In the genomic region with DNA sequence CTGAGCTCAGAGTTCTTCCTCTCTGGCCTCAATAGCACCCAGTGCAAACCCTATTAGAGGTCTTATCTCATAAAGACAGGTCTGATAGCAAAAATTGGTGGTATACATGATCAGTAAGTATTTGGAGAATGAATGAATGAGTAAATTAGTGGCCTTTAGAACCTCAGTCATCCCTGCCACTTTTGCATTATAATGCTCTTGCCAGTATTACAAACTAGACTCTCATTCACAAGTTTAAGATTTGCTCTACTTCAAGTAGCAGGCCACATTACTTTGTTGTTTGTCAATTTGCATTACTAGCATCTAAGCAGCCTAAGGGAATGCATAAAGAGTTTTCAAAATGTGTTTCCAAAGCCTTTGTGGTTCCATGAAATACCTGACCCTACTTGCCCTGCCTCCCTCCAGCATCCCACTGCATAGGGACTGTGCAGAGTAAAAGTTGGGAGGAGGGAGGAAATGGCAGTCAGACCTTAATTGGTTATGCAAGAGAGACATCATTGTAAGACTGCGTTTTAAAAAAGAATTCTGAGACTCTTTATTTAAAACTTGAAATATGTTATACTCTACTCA, we compare ENCODE assay signal across 38 cellular contexts. TPM values are rescaled to one million over a fixed set of nuclear protein-coding genes. Genes with fewer than 3 reads are reported as not detected.
"Had no signal": no experiment of that assay in that cellular context is flagged by ENCODE, and none has a peak within 500 bp of the region (broad histone marks: within the 10 kb centered on the region; RNA-seq: fewer than 3 reads in every experiment).

No MANE protein-coding gene starts in this region.

- H3K27ac ChIP-seq: ascending aorta, brain microvascular endothelial cell, coronary artery, dorsolateral prefrontal cortex, epithelial cell of prostate, esophagus squamous epithelium, gastroesophageal sphincter, heart right ventricle, WERI-Rb-1 had no signal

- H3K9me3 ChIP-seq: ascending aorta, esophagus squamous epithelium, gastroesophageal sphincter, heart right ventricle had no signal

- H3K36me3 Mint-ChIP-seq: activated CD4-positive, alpha-beta memory T cell treated with anti-CD3 and anti-CD28 coated beads for 36 hours; activated CD8-positive, alpha-beta memory T cell treated with anti-CD3 and anti-CD28 coated beads, Interleukin-2, amount 10 ng/mL, durations not matched to agents 7 days and 5 days; activated naive CD4-positive, alpha-beta T cell treated with anti-CD3 and anti-CD28 coated beads, Interleukin-2, amount 10 ng/mL, durations not matched to agents 7 days and 5 days; activated naive CD4-positive, alpha-beta T cell treated with anti-CD3 and anti-CD28 coated beads, Interleukin-2, amount 50 U/mL, for 72 hours; activated naive CD8-positive, alpha-beta T cell treated with anti-CD3 and anti-CD28 coated beads, Interleukin-2, amount 10 ng/mL, durations not matched to agents 7 days and 5 days; T-cell had no signal

- H3K27ac Mint-ChIP-seq: activated CD4-positive, alpha-beta memory T cell treated with anti-CD3 and anti-CD28 coated beads for 36 hours; activated CD4-positive, alpha-beta T cell treated with anti-CD3 and anti-CD28 coated beads for 36 hours; activated CD4-positive, alpha-beta T cell treated with anti-CD3 and anti-CD28 coated beads, Interleukin-2, amount 10 ng/mL, durations not matched to agents 24 days and 14 days; activated CD8-positive, alpha-beta memory T cell treated with anti-CD3 and anti-CD28 coated beads, Interleukin-2, amount 10 ng/mL, durations not matched to agents 7 days and 5 days; activated CD8-positive, alpha-beta T cell treated with anti-CD3 and anti-CD28 coated beads, Interleukin-2, amount 10 ng/mL, durations not matched to agents 7 days and 5 days; activated naive CD4-positive, alpha-beta T cell treated with anti-CD3 and anti-CD28 coated beads, Interleukin-2, amount 10 ng/mL, durations not matched to agents 7 days and 5 days; activated naive CD4-positive, alpha-beta T cell treated with anti-CD3 and anti-CD28 coated beads, Interleukin-2, amount 50 U/mL, for 72 hours; activated naive CD8-positive, alpha-beta T cell treated with anti-CD3 and anti-CD28 coated beads, Interleukin-2, amount 10 ng/mL, durations not matched to agents 7 days and 5 days; activated T-helper 1 cell treated with anti-CD3 and anti-CD28 coated beads, Interleukin-12 subunit alpha, Interleukin-12 subunit beta, Interleukin-2, Interleukin-4 antibody, amounts not matched to agents 30 ng/mL and 10 ng/mL and 1 ng/mL, durations not matched to agents 14 hours and 24 hours and 36 hours; activated T-helper 2 cell treated with anti-CD3 and anti-CD28 coated beads, Interferon-gamma antibody, Interleukin-2, Interleukin-4, amounts not matched to agents 10 μg/mL and 5 μg/mL and 100 μg/mL, durations not matched to agents 14 hours and 24 hours and 36 hours; dendritic cell treated with granulocyte-macrophage colony-stimulating factor and Interleukin-4, amounts not matched to agents 40 ng/mL and 50 ng/mL, for 4 days; effector memory CD8-positive, alpha-beta T cell; T-cell; T-helper 1 cell treated with Interleukin-12 subunit alpha and Interleukin-12 subunit beta and Interleukin-4 antibody, amounts not matched to agents 30 μg/mL and 1 μg/mL, for 36 hours had no signal

- H3K4me1 ChIP-seq: ascending aorta, esophagus squamous epithelium, gastroesophageal sphincter had no signal

- H3K27me3 Mint-ChIP-seq: activated naive CD4-positive, alpha-beta T cell treated with anti-CD3 and anti-CD28 coated beads, Interleukin-2, amount 10 ng/mL, durations not matched to agents 7 days and 5 days; activated naive CD8-positive, alpha-beta T cell treated with anti-CD3 and anti-CD28 coated beads, Interleukin-2, amount 10 ng/mL, durations not matched to agents 7 days and 5 days; dendritic cell treated with granulocyte-macrophage colony-stimulating factor and Interleukin-4, amounts not matched to agents 40 ng/mL and 50 ng/mL, for 4 days had no signal

- H3K4me3 Mint-ChIP-seq: activated CD4-positive, alpha-beta memory T cell treated with anti-CD3 and anti-CD28 coated beads for 36 hours; activated CD4-positive, alpha-beta T cell treated with anti-CD3 and anti-CD28 coated beads for 36 hours; activated CD4-positive, alpha-beta T cell treated with anti-CD3 and anti-CD28 coated beads, Interleukin-2, amount 10 ng/mL, durations not matched to agents 24 days and 14 days; activated CD8-positive, alpha-beta memory T cell treated with anti-CD3 and anti-CD28 coated beads, Interleukin-2, amount 10 ng/mL, durations not matched to agents 7 days and 5 days; activated CD8-positive, alpha-beta T cell treated with anti-CD3 and anti-CD28 coated beads, Interleukin-2, amount 10 ng/mL, durations not matched to agents 7 days and 5 days; activated naive CD4-positive, alpha-beta T cell treated with anti-CD3 and anti-CD28 coated beads, Interleukin-2, amount 10 ng/mL, durations not matched to agents 7 days and 5 days; activated naive CD8-positive, alpha-beta T cell treated with anti-CD3 and anti-CD28 coated beads, Interleukin-2, amount 10 ng/mL, durations not matched to agents 7 days and 5 days; activated T-helper 1 cell treated with anti-CD3 and anti-CD28 coated beads, Interleukin-12 subunit alpha, Interleukin-12 subunit beta, Interleukin-2, Interleukin-4 antibody, amounts not matched to agents 30 ng/mL and 10 ng/mL and 1 ng/mL, durations not matched to agents 14 hours and 24 hours and 36 hours; central memory CD8-positive, alpha-beta T cell; dendritic cell treated with granulocyte-macrophage colony-stimulating factor and Interleukin-4, amounts not matched to agents 40 ng/mL and 50 ng/mL, for 4 days; effector memory CD8-positive, alpha-beta T cell; T-cell; T-helper 1 cell treated with Interleukin-12 subunit alpha and Interleukin-12 subunit beta and Interleukin-4 antibody, amounts not matched to agents 30 μg/mL and 1 μg/mL, for 36 hours had no signal

- DNase-seq: activated CD4-positive, alpha-beta memory T cell treated with anti-CD3 and anti-CD28 coated beads for 36 hours; activated CD4-positive, alpha-beta T cell treated with anti-CD3 and anti-CD28 coated beads for 36 hours; activated CD4-positive, alpha-beta T cell treated with anti-CD3 and anti-CD28 coated beads, Interleukin-2, amount 10 ng/mL, durations not matched to agents 24 days and 14 days; activated CD4-positive, CD25-positive, alpha-beta regulatory T cell; activated CD4-positive, CD25-positive, alpha-beta regulatory T cell treated with anti-CD3 and anti-CD28 coated beads, Interleukin-2, amount 50 U/mL, for 72 hours; activated CD8-positive, alpha-beta memory T cell treated with anti-CD3 and anti-CD28 coated beads, Interleukin-2, amount 10 ng/mL, durations not matched to agents 7 days and 5 days; activated CD8-positive, alpha-beta memory T cell treated with anti-CD3 and anti-CD28 coated beads, Interleukin-2, amount 50 U/mL, for 4 hours; activated CD8-positive, alpha-beta T cell treated with anti-CD3 and anti-CD28 coated beads, Interleukin-2, amount 10 ng/mL, durations not matched to agents 7 days and 5 days; activated effector memory CD4-positive, alpha-beta T cell treated with anti-CD3 and anti-CD28 coated beads, Interleukin-2, amount 50 U/mL, for 16 hours; activated naive CD4-positive, alpha-beta T cell; activated naive CD4-positive, alpha-beta T cell treated with anti-CD3 and anti-CD28 coated beads, Interleukin-2, amount 10 ng/mL, durations not matched to agents 7 days and 5 days; activated naive CD8-positive, alpha-beta T cell treated with anti-CD3 and anti-CD28 coated beads, Interleukin-2, amount 10 ng/mL, durations not matched to agents 7 days and 5 days; activated T-cell treated with anti-CD3 and anti-CD28 coated beads, Interleukin-2, amount 50 U/mL, for 1 hour; activated T-cell treated with anti-CD3 and anti-CD28 coated beads, Interleukin-2, amount 50 U/mL, for 48 hours; brain microvascular endothelial cell; dorsolateral prefrontal cortex; effector memory CD8-positive, alpha-beta T cell; esophagus squamous epithelium; foreskin melanocyte; heart right ventricle; T-cell; T1000; WERI-Rb-1 had no signal

- H3K4me3 ChIP-seq: ascending aorta, coronary artery, dorsolateral prefrontal cortex, esophagus squamous epithelium, gastroesophageal sphincter, heart right ventricle had no signal

- H3K4me1 Mint-ChIP-seq: activated CD4-positive, alpha-beta T cell treated with anti-CD3 and anti-CD28 coated beads for 36 hours; activated CD4-positive, alpha-beta T cell treated with anti-CD3 and anti-CD28 coated beads, Interleukin-2, amount 10 ng/mL, durations not matched to agents 24 days and 14 days; activated CD8-positive, alpha-beta memory T cell treated with anti-CD3 and anti-CD28 coated beads, Interleukin-2, amount 10 ng/mL, durations not matched to agents 7 days and 5 days; activated naive CD4-positive, alpha-beta T cell treated with anti-CD3 and anti-CD28 coated beads, Interleukin-2, amount 10 ng/mL, durations not matched to agents 7 days and 5 days; activated naive CD8-positive, alpha-beta T cell treated with anti-CD3 and anti-CD28 coated beads, Interleukin-2, amount 10 ng/mL, durations not matched to agents 7 days and 5 days; central memory CD8-positive, alpha-beta T cell; T-cell had no signal

- H3K27me3 ChIP-seq: ascending aorta, brain microvascular endothelial cell, dorsolateral prefrontal cortex, esophagus squamous epithelium, gastroesophageal sphincter, heart right ventricle had no signal

- FAIRE-seq: bronchial epithelial cell, endometrium, endothelial cell of umbilical vein had no signal

- H3K9me3 Mint-ChIP-seq: activated CD4-positive, alpha-beta memory T cell treated with anti-CD3 and anti-CD28 coated beads for 36 hours; activated CD4-positive, alpha-beta T cell treated with anti-CD3 and anti-CD28 coated beads, Interleukin-2, amount 10 ng/mL, durations not matched to agents 24 days and 14 days; activated naive CD4-positive, alpha-beta T cell treated with anti-CD3 and anti-CD28 coated beads, Interleukin-2, amount 10 ng/mL, durations not matched to agents 7 days and 5 days; activated naive CD4-positive, alpha-beta T cell treated with anti-CD3 and anti-CD28 coated beads, Interleukin-2, amount 50 U/mL, for 72 hours; activated naive CD8-positive, alpha-beta T cell treated with anti-CD3 and anti-CD28 coated beads, Interleukin-2, amount 10 ng/mL, durations not matched to agents 7 days and 5 days; activated T-helper 1 cell treated with anti-CD3 and anti-CD28 coated beads, Interleukin-12 subunit alpha, Interleukin-12 subunit beta, Interleukin-2, Interleukin-4 antibody, amounts not matched to agents 30 ng/mL and 10 ng/mL and 1 ng/mL, durations not matched to agents 14 hours and 24 hours and 36 hours; activated T-helper 2 cell treated with anti-CD3 and anti-CD28 coated beads, Interferon-gamma antibody, Interleukin-2, Interleukin-4, amounts not matched to agents 10 μg/mL and 5 μg/mL and 100 μg/mL, durations not matched to agents 14 hours and 24 hours and 36 hours; central memory CD8-positive, alpha-beta T cell; dendritic cell treated with granulocyte-macrophage colony-stimulating factor and Interleukin-4, amounts not matched to agents 40 ng/mL and 50 ng/mL, for 4 days; effector memory CD8-positive, alpha-beta T cell; T-cell; T-helper 1 cell treated with Interleukin-12 subunit alpha and Interleukin-12 subunit beta and Interleukin-4 antibody, amounts not matched to agents 30 μg/mL and 1 μg/mL, for 36 hours had no signal

- H3K36me3 ChIP-seq: ascending aorta, brain microvascular endothelial cell, esophagus squamous epithelium, gastroesophageal sphincter, WERI-Rb-1 had no signal

RNA-seq across cellular contexts. Expression of gene TSPAN12, which starts 21.3 kb away (rescaled TPM):
- total RNA-seq: activated CD4-positive, alpha-beta memory T cell treated with anti-CD3 and anti-CD28 coated beads for 36 hours; activated CD4-positive, alpha-beta T cell treated with anti-CD3 and anti-CD28 coated beads for 36 hours; activated CD4-positive, alpha-beta T cell treated with anti-CD3 and anti-CD28 coated beads, Interleukin-2, amount 10 ng/mL, durations not matched to agents 24 days and 14 days; activated CD8-positive, alpha-beta memory T cell treated with anti-CD3 and anti-CD28 coated beads for 36 hours; activated CD8-positive, alpha-beta memory T cell treated with anti-CD3 and anti-CD28 coated beads, Interleukin-2, amount 10 ng/mL, durations not matched to agents 7 days and 5 days; activated CD8-positive, alpha-beta T cell treated with anti-CD3 and anti-CD28 coated beads, Interleukin-2, amount 10 ng/mL, durations not matched to agents 7 days and 5 days; activated naive CD4-positive, alpha-beta T cell treated with anti-CD3 and anti-CD28 coated beads, Interleukin-2, amount 50 U/mL, for 72 hours; activated naive CD8-positive, alpha-beta T cell treated with anti-CD3 and anti-CD28 coated beads, Interleukin-2, amount 10 ng/mL, durations not matched to agents 7 days and 5 days; activated T-helper 1 cell treated with anti-CD3 and anti-CD28 coated beads, Interleukin-12 subunit alpha, Interleukin-12 subunit beta, Interleukin-2, Interleukin-4 antibody, amounts not matched to agents 30 ng/mL and 10 ng/mL and 1 ng/mL, durations not matched to agents 14 hours and 24 hours and 36 hours; activated T-helper 2 cell treated with anti-CD3 and anti-CD28 coated beads, Interferon-gamma antibody, Interleukin-2, Interleukin-4, amounts not matched to agents 10 μg/mL and 5 μg/mL and 100 μg/mL, durations not matched to agents 14 hours and 24 hours and 36 hours; T-helper 2 cell treated with Interferon-gamma antibody and Interleukin-4, amounts not matched to agents 100 ng/mL and 5 ng/mL, for 36 hours had no signal
